1 cellular context compared by ENCODE assay signal in genomic region chr17:1695365-1695764, GRCh38.
TF ChIP-seq lines count a peak whose summit lies in the region.

No MANE protein-coding gene starts in this region.

TF ChIP-seq in GM23338, 12 proteins besides CTCF, POLR2A, EP300 and RAD21 (continued from another document):
- TF ChIP-seq REST (IDR thresholded peaks at IDR 0.05; ENCODE audit: unreplicated experiment) (no peak), CREB1 (CRISPR knock-in tag; IDR thresholded peaks at IDR 0.05; ENCODE audit: low read depth) (no peak), EZH2phosphoT487 (IDR thresholded peaks at IDR 0.05; ENCODE audit: unreplicated experiment) (no peak), STAT1 (IDR thresholded peaks at IDR 0.05; ENCODE audit: unreplicated experiment) (no peak), ZNF462 (CRISPR knock-in tag; IDR thresholded peaks at IDR 0.05) (no peak), EZH2 (IDR thresholded peaks at IDR 0.05; ENCODE audit: low read depth, unreplicated experiment) (no peak), ZNF331 (CRISPR knock-in tag; IDR thresholded peaks at IDR 0.05; ENCODE audit: low read depth) (no peak), POLR2AphosphoS5 (IDR thresholded peaks at IDR 0.05; ENCODE audit: low read depth) (no peak)
